In genomic region chr6:69985180-69985579, GRCh38 we compare ENCODE assay signal across 14 cellular contexts.
A peak's percentile ranks its signal among the peaks of the same experiment; 100 is the strongest.
DNase-seq lines count a peak whose midpoint lies in the region; ATAC-seq, FAIRE-seq and TF ChIP-seq lines count a peak whose summit lies in the region.
"Had no signal": no experiment of that assay in that cellular context is flagged by ENCODE, and none has a peak within 500 bp of the region (broad histone marks: within the 10 kb centered on the region; RNA-seq: fewer than 3 reads in every experiment).

No MANE protein-coding gene starts in this region.

- H3K27me3 Mint-ChIP-seq in activated B cell treated with CpG ODN at 0.5 μM for 24 hours, result no peaks in the 10 kb centered on the region

- TF ChIP-seq CTCF in activated B cell treated with CpG ODN at 0.5 μM for 24 hours (IDR thresholded peaks at IDR 0.05), result no peak

- peaks cover 11% of the 10 kb centered on the region for H3K36me3 Mint-ChIP-seq in activated B cell treated with CpG ODN at 0.5 μM for 24 hours (ENCODE audit: low read depth)

- ATAC-seq in HG02981 (IDR thresholded peaks at IDR 0.05; ENCODE audit: unreplicated experiment) (peak; percentile 55), activated B cell treated with CpG ODN at 0.5 μM for 24 hours (ENCODE audit: low read depth) (peak; percentile 42)
- ATAC-seq: K562, pancreas had no signal

- no peaks in the 10 kb centered on the region for H3K9me3 Mint-ChIP-seq in activated B cell treated with CpG ODN at 0.5 μM for 24 hours
- H3K9me3 Mint-ChIP-seq: H9 had no signal

- peaks cover 36% of the 10 kb centered on the region for H3K4me1 Mint-ChIP-seq in activated B cell treated with CpG ODN at 0.5 μM for 24 hours

- intact Hi-C loops in activated B cell treated with CpG ODN at 0.5 μM for 24 hours (cut with micrococcal nuclease), result loop anchor here (1.0 to 2.0 kb wide), 2 partner anchors 118 to 150 kb away; partner anchors contain the start of gene COL19A1

- DNase-seq in A172 (ENCODE audit: low spot score), result peak; percentile 10
- no peak for DNase-seq in GM19239 (ENCODE audit: insufficient read length, low spot score)
- DNase-seq in activated B cell treated with CpG ODN at 0.5 μM for 24 hours, result no peak
- no peak for DNase-seq in SK-N-DZ (ENCODE audit: low spot score)
- no peak for DNase-seq in NCI-H82 treated with DMSO at 0.1 percent for 48 hours (lab: John Stamatoyannopoulos, UW; ENCODE audit: unreplicated experiment)
- DNase-seq in activated naive CD4-positive, alpha-beta T cell treated with Interleukin-2 at 50 U/mL for 16 hours, result no peak
- no peak for DNase-seq in NCI-H345 (lab: John Stamatoyannopoulos, UW)
- DNase-seq: anterior cingulate cortex; H9; kidney; pancreas; stimulated activated CD4-positive, alpha-beta T cell treated with anti-CD3 and anti-CD28 coated beads, Interleukin-4, amount 100 ng/mL, for 4 hours had no signal

- POLR2A ChIA-PET in activated B cell treated with CpG ODN at 0.5 μM for 24 hours (lab: Charles Lee), result interaction anchor here (1.0 kb wide), 1 partner anchor 118 kb away, joined by 6 read pairs; no protein-coding TSS in a partner anchor

- peak overlapping the region; percentile 46 for H3K27ac Mint-ChIP-seq in activated B cell treated with CpG ODN at 0.5 μM for 24 hours
- H3K27ac Mint-ChIP-seq: H9 had no signal

- no peak overlapping the region for H3K4me3 Mint-ChIP-seq in activated B cell treated with CpG ODN at 0.5 μM for 24 hours
- H3K4me3 Mint-ChIP-seq: H9 had no signal

- FAIRE-seq in GM19239 (lab: Jason Lieb, UNC), result peak; percentile 70
- FAIRE-seq: K562, kidney, pancreas had no signal

- CTCF ChIA-PET in activated B cell treated with CpG ODN at 0.5 μM for 24 hours (lab: Charles Lee), result no interaction called here
